Comparison of ENCODE assay signal across 29 cellular contexts in the genomic region with DNA sequence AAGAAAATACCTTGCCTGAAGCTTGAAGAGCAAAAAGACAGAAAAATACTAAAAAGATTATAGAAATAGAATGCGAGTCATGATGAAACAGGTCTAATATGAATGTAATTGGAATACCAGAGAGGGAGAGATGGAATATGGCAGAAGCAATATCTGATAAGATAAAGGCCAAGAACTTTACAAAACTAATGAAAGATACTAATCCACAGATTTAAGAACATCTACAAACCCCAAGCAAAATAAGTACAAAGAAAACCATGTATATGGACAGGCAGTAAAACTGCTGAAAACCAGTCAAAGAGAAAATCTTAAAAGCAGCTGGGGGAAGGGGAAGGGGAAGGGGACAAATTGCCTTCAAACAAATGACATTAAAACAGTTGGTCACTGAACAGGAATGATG.
"Had no signal": no experiment of that assay in that cellular context is flagged by ENCODE, and none has a peak within 500 bp of the region (broad histone marks: within the 10 kb centered on the region; RNA-seq: fewer than 3 reads in every experiment).

No MANE protein-coding gene starts in this region.

- H3K27me3 Mint-ChIP-seq: stimulated activated memory B cell treated with anti-CD40 and anti-IgM and Interleukin-4, amounts not matched to agents 10 μg/mL and 1 μg/mL and 100 μg/mL, for 72 hours; stimulated activated naive B cell treated with anti-CD40 and anti-IgM and Interleukin-4, amounts not matched to agents 10 μg/mL and 1 μg/mL and 100 μg/mL, for 72 hours; stimulated activated naive CD8-positive, alpha-beta T cell treated with anti-CD3 and anti-CD28 coated beads, Interleukin-15, amount 100 ng/mL, for 72 hours; stimulated activated naive CD8-positive, alpha-beta T cell treated with anti-CD3 and anti-CD28 coated beads, Interleukin-15, Interleukin-2, amounts not matched to agents 100 ng/mL and 50 ng/mL, for 24 hours; type B pancreatic cell had no signal

- H3K27ac ChIP-seq: stomach, suprapubic skin, testis, thoracic aorta, thyroid gland, tibial artery, tibial nerve, transverse colon, upper lobe of left lung, upper lobe of right lung, uterus, vagina had no signal

- H3K9me3 Mint-ChIP-seq: stimulated activated effector memory CD8-positive, alpha-beta T cell treated with anti-CD3 and anti-CD28 coated beads, Interleukin-12 subunit alpha, Interleukin-12 subunit beta, amount 100 ng/mL, for 72 hours; stimulated activated memory B cell treated with anti-CD40 and anti-IgM and Interleukin-4, amounts not matched to agents 10 μg/mL and 1 μg/mL and 100 μg/mL, for 72 hours; stimulated activated naive B cell treated with anti-CD40 and anti-IgM and Interleukin-4, amounts not matched to agents 10 μg/mL and 1 μg/mL and 100 μg/mL, for 72 hours; stimulated activated naive CD8-positive, alpha-beta T cell treated with anti-CD3 and anti-CD28 coated beads, Interleukin-15, amount 100 ng/mL, for 72 hours; stimulated activated naive CD8-positive, alpha-beta T cell treated with anti-CD3 and anti-CD28 coated beads, Interleukin-15, Interleukin-2, amounts not matched to agents 100 ng/mL and 50 ng/mL, for 24 hours; type B pancreatic cell had no signal

- H3K4me1 Mint-ChIP-seq: stimulated activated effector memory CD8-positive, alpha-beta T cell treated with anti-CD3 and anti-CD28 coated beads, Interleukin-12 subunit alpha, Interleukin-12 subunit beta, amount 100 ng/mL, for 72 hours; stimulated activated memory B cell treated with anti-CD40 and anti-IgM and Interleukin-4, amounts not matched to agents 10 μg/mL and 1 μg/mL and 100 μg/mL, for 72 hours; stimulated activated naive CD8-positive, alpha-beta T cell treated with anti-CD3 and anti-CD28 coated beads, Interleukin-15, amount 100 ng/mL, for 72 hours had no signal

- H3K4me1 ChIP-seq: stomach, testis, thyroid gland, transverse colon, upper lobe of left lung, upper lobe of right lung, uterus, vagina had no signal

- H3K27me3 ChIP-seq: stomach, suprapubic skin, testis, thyroid gland, tibial artery, tibial nerve, transverse colon, upper lobe of left lung, upper lobe of right lung, uterus, vagina had no signal

- FAIRE-seq: urothelium cell line had no signal

- ATAC-seq: stimulated activated effector memory CD8-positive, alpha-beta T cell treated with anti-CD3 and anti-CD28 coated beads, Interleukin-12 subunit alpha, Interleukin-12 subunit beta, amount 100 ng/mL, for 72 hours; stimulated activated memory B cell treated with anti-CD40 and anti-IgM and Interleukin-4, amounts not matched to agents 10 μg/mL and 1 μg/mL and 100 μg/mL, for 72 hours; stimulated activated naive B cell treated with anti-CD40 and anti-IgM and Interleukin-4, amounts not matched to agents 10 μg/mL and 1 μg/mL and 100 μg/mL, for 72 hours; stimulated activated naive CD8-positive, alpha-beta T cell treated with anti-CD3 and anti-CD28 coated beads, Interleukin-15, amount 100 ng/mL, for 72 hours; stimulated activated naive CD8-positive, alpha-beta T cell treated with anti-CD3 and anti-CD28 coated beads, Interleukin-15, Interleukin-2, amounts not matched to agents 100 U/mL and 50 U/mL, for 24 hours; upper lobe of right lung had no signal

- H3K4me3 Mint-ChIP-seq: stimulated activated effector memory CD8-positive, alpha-beta T cell treated with anti-CD3 and anti-CD28 coated beads, Interleukin-12 subunit alpha, Interleukin-12 subunit beta, amount 100 ng/mL, for 72 hours; stimulated activated memory B cell treated with anti-CD40 and anti-IgM and Interleukin-4, amounts not matched to agents 10 μg/mL and 1 μg/mL and 100 μg/mL, for 72 hours; stimulated activated naive B cell treated with anti-CD40 and anti-IgM and Interleukin-4, amounts not matched to agents 10 μg/mL and 1 μg/mL and 100 μg/mL, for 72 hours; stimulated activated naive CD8-positive, alpha-beta T cell treated with anti-CD3 and anti-CD28 coated beads, Interleukin-15, amount 100 ng/mL, for 72 hours; stimulated activated naive CD8-positive, alpha-beta T cell treated with anti-CD3 and anti-CD28 coated beads, Interleukin-15, Interleukin-2, amounts not matched to agents 100 ng/mL and 50 ng/mL, for 24 hours; type B pancreatic cell had no signal

- H3K36me3 ChIP-seq: stomach, thoracic aorta, thyroid gland, tibial artery, upper lobe of left lung, upper lobe of right lung, uterus, vagina had no signal

- H3K9me3 ChIP-seq: stomach, suprapubic skin, testis, thyroid gland, tibial nerve, transverse colon, upper lobe of left lung, upper lobe of right lung, uterus, vagina had no signal

- DNase-seq: stimulated activated CD4-positive, alpha-beta T cell treated with anti-CD3 and anti-CD28 coated beads, Interleukin-2, amount 100 ng/mL, for 48 hours; stimulated activated CD4-positive, alpha-beta T cell treated with anti-CD3 and anti-CD28 coated beads, Interleukin-4, amount 100 ng/mL, for 1 hour; stimulated activated CD4-positive, alpha-beta T cell treated with anti-CD3 and anti-CD28 coated beads, Interleukin-4, amount 100 ng/mL, for 24 hours; stimulated activated CD4-positive, alpha-beta T cell treated with anti-CD3 and anti-CD28 coated beads, Interleukin-4, amount 100 ng/mL, for 4 hours; stimulated activated CD8-positive, alpha-beta memory T cell treated with anti-CD3 and anti-CD28 coated beads, Interleukin-4, amount 100 ng/mL, for 48 hours; stimulated activated naive B cell treated with anti-CD40 and anti-IgM and Interleukin-4, amounts not matched to agents 10 μg/mL and 1 μg/mL and 100 μg/mL, for 72 hours; stimulated activated naive CD4-positive, alpha-beta T cell; stimulated activated naive CD4-positive, alpha-beta T cell treated with Interleukin-2 at 50 U/mL for 16 hours; stimulated activated naive CD8-positive, alpha-beta T cell treated with anti-CD3 and anti-CD28 coated beads, Interleukin-15, amount 100 ng/mL, for 72 hours; stimulated activated naive CD8-positive, alpha-beta T cell treated with anti-CD3 and anti-CD28 coated beads, Interleukin-15, Interleukin-2, amounts not matched to agents 100 U/mL and 50 U/mL, for 24 hours; stomach; substantia nigra; testis; thyroid gland; tibial artery; transverse colon; trophoblast cell; upper lobe of left lung; upper lobe of right lung; uterus had no signal

- H3K4me3 ChIP-seq: stomach, suprapubic skin, testis, thoracic aorta, thyroid gland, tibial artery, tibial nerve, transverse colon, upper lobe of left lung, upper lobe of right lung, uterus, vagina had no signal

- H3K27ac Mint-ChIP-seq: stimulated activated effector memory CD8-positive, alpha-beta T cell treated with anti-CD3 and anti-CD28 coated beads, Interleukin-12 subunit alpha, Interleukin-12 subunit beta, amount 100 ng/mL, for 72 hours; stimulated activated memory B cell treated with anti-CD40 and anti-IgM and Interleukin-4, amounts not matched to agents 10 μg/mL and 1 μg/mL and 100 μg/mL, for 72 hours; stimulated activated naive B cell treated with anti-CD40 and anti-IgM and Interleukin-4, amounts not matched to agents 10 μg/mL and 1 μg/mL and 100 μg/mL, for 72 hours; stimulated activated naive CD8-positive, alpha-beta T cell treated with anti-CD3 and anti-CD28 coated beads, Interleukin-15, Interleukin-2, amounts not matched to agents 100 ng/mL and 50 ng/mL, for 24 hours; type B pancreatic cell had no signal
